Comparison of ENCODE assay signal across 9 cellular contexts in the genomic region with DNA sequence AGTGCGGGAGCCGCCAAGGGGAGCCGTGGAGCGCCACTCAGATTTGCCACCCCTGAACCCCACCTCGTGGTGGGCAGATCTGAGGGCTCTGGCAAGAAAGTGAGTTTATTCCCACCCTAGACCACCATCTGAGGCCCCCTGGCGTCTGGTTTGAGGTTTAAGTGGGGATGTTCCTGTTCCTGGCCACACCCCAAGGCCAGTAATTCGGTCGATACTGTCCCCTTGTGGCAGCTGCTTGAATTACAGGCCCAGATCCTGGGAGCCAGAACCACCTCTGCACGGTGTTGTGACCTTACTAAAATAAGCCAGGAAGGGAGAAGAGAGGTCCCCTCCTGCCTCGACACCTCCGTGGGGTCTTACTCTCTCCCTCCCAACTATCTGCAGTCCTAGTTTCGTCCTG. TPM values are rescaled to one million over a fixed set of nuclear protein-coding genes. Genes with fewer than 3 reads are reported as not detected.
A peak's percentile ranks its signal among the peaks of the same experiment; 100 is the strongest.
DNase-seq lines count a peak whose midpoint lies in the region; ATAC-seq and TF ChIP-seq lines count a peak whose summit lies in the region.
"Had no signal": no experiment of that assay in that cellular context is flagged by ENCODE, and none has a peak within 500 bp of the region (broad histone marks: within the 10 kb centered on the region; RNA-seq: fewer than 3 reads in every experiment).

No MANE protein-coding gene starts in this region.

- H3K4me3 ChIP-seq in Caco-2 (ENCODE audit: low read depth, low read length) (no peak overlapping the region), Karpas-422 (ENCODE audit: low read length) (no peak overlapping the region)
- H3K4me3 ChIP-seq: HAP-1 had no signal

- peaks cover 17% of the 10 kb centered on the region for H3K36me3 Mint-ChIP-seq in Caco-2 (ENCODE audit: insufficient read depth, unreplicated experiment)
- H3K36me3 Mint-ChIP-seq in nephron progenitor cell (ENCODE audit: low read depth) = peaks cover 32% of the 10 kb centered on the region

- peaks cover 1% of the 10 kb centered on the region for H3K36me3 ChIP-seq in Caco-2 (ENCODE audit: control insufficient read depth, insufficient read depth, low read length)
- peaks cover 11% of the 10 kb centered on the region; the same call in 1 of the 2 replicates for H3K36me3 ChIP-seq in Karpas-422 (ENCODE audit: insufficient read depth, low read length)

- CTCF ChIA-PET in Caco-2 (lab: Charles Lee) = interaction anchor here (0.6 kb wide), 1 partner anchor 62 kb away, joined by 3 read pairs; no protein-coding TSS in a partner anchor

- ATAC-seq in GM21528 (IDR thresholded peaks at IDR 0.05; ENCODE audit: low FRiP score, unreplicated experiment) (no peak), HG03025 (IDR thresholded peaks at IDR 0.05; ENCODE audit: low FRiP score, unreplicated experiment) (no peak), GM19324 (IDR thresholded peaks at IDR 0.05; ENCODE audit: low FRiP score, unreplicated experiment) (no peak), GM21529 (IDR thresholded peaks at IDR 0.05; ENCODE audit: unreplicated experiment) (no peak)

- no peak overlapping the region for H3K27ac ChIP-seq in Karpas-422 (ENCODE audit: low read length)

- no peaks in the 10 kb centered on the region for H3K27me3 Mint-ChIP-seq in Caco-2 (ENCODE audit: insufficient read depth, unreplicated experiment)
- no peaks in the 10 kb centered on the region for H3K27me3 Mint-ChIP-seq in nephron progenitor cell (ENCODE audit: low read depth, poor library complexity)

- H3K4me1 Mint-ChIP-seq in Caco-2 (ENCODE audit: low read depth, unreplicated experiment) (peaks cover 7% of the 10 kb centered on the region), nephron progenitor cell (peaks cover under 1% of the 10 kb centered on the region)

- POLR2A ChIA-PET in Caco-2 (lab: Charles Lee) = no interaction called here

- H3K27ac Mint-ChIP-seq in Caco-2 (ENCODE audit: unreplicated experiment) (no peak overlapping the region), nephron progenitor cell (no peak overlapping the region)

- no peaks in the 10 kb centered on the region for H3K9me3 Mint-ChIP-seq in Caco-2 (ENCODE audit: unreplicated experiment)
- H3K9me3 Mint-ChIP-seq in nephron progenitor cell = no peaks in the 10 kb centered on the region

- BruUV-seq in Caco-2 (replicated peaks; lab: Mats Ljungman, UMichigan) = no TSS peak

- H3K9ac ChIP-seq in Karpas-422 (ENCODE audit: low read length) = no peak overlapping the region

- DNase-seq in Caco-2 = peak in 1 of 2 experiments; percentile 31
- peak; percentile 85 for DNase-seq in Karpas-422
- DNase-seq in activated naive CD4-positive, alpha-beta T cell treated with anti-CD3 and anti-CD28 coated beads, Interleukin-2, amount 50 U/mL, for 16 hours = peak; percentile 47
- DNase-seq in nephron progenitor cell = peak; percentile 45

- no peaks in the 10 kb centered on the region for H3K79me2 ChIP-seq in Karpas-422 (ENCODE audit: low read length)

- TF ChIP-seq CTCF in Caco-2 (IDR thresholded peaks at IDR 0.05; ENCODE audit: insufficient read depth in 1 of 2, low read depth in 1 of 2, low read length in 1 of 2, severe bottlenecking in 1 of 2, unreplicated experiment in 1 of 2) (peak; percentile 35 to 66), nephron progenitor cell (IDR thresholded peaks at IDR 0.05) (peak; percentile 63)

- H3K9me2 ChIP-seq in Karpas-422 (replicated peaks; ENCODE audit: insufficient read depth, low read length) = no peaks in the 10 kb centered on the region

- H3K4me1 ChIP-seq in Caco-2 = no peaks in the 10 kb centered on the region
- peaks cover 9% of the 10 kb centered on the region for H3K4me1 ChIP-seq in Karpas-422 (ENCODE audit: low read length)
- H3K4me1 ChIP-seq: HAP-1 had no signal

- intact Hi-C loops in Caco-2 (cut with micrococcal nuclease; ENCODE audit: unreplicated experiment) = no loop called here

- no peaks in the 10 kb centered on the region for H4K20me1 ChIP-seq in Karpas-422 (ENCODE audit: insufficient read depth, low read depth, low read length)

- no peak overlapping the region for H2AFZ ChIP-seq in Karpas-422 (ENCODE audit: low read length)

- H3K27me3 ChIP-seq in Caco-2 (replicated peaks; ENCODE audit: control insufficient read depth, insufficient read depth, low read length) = no peaks in the 10 kb centered on the region
- H3K27me3 ChIP-seq in Karpas-422 (ENCODE audit: low read length) = no peaks in the 10 kb centered on the region

- H3K4me3 Mint-ChIP-seq in Caco-2 (ENCODE audit: unreplicated experiment) (no peak overlapping the region), nephron progenitor cell (no peak overlapping the region)

- H3K4me2 ChIP-seq in Karpas-422 (ENCODE audit: low read depth, low read length, poor library complexity, severe bottlenecking) = no peak overlapping the region

- no peaks in the 10 kb centered on the region for H3K9me3 ChIP-seq in Caco-2
- peaks cover 5% of the 10 kb centered on the region for H3K9me3 ChIP-seq in Karpas-422 (ENCODE audit: low read length)
- H3K9me3 ChIP-seq: HAP-1 had no signal

RNA-seq across cellular contexts. Expression of a gene that starts 3.3 kb away (rescaled TPM):
- total RNA-seq in Caco-2 (2022) = 1.7 and 3.2 TPM in 2 replicates
- 8.6 and 27.3 TPM in 2 replicates for total RNA-seq in Karpas-422 (2014; rRNA removed; shearing (Covaris generic); ENCODE audit: low replicate concordance)

RNA-seq across cellular contexts. Expression of a gene that starts 6.9 kb away (rescaled TPM):
- 55.3 and 61.3 TPM in 2 replicates for total RNA-seq in Caco-2 (2022)
- 9.7 and 19.2 TPM in 2 replicates for total RNA-seq in Karpas-422 (2014; rRNA removed; shearing (Covaris generic); ENCODE audit: low replicate concordance)

RNA-seq across cellular contexts. Expression of a gene that starts 30.8 kb away (rescaled TPM):
- total RNA-seq in Caco-2 (2022) = 50.6 and 58.2 TPM in 2 replicates
- total RNA-seq in Karpas-422 (2014; rRNA removed; shearing (Covaris generic); ENCODE audit: low replicate concordance) = 58.2 and 64.0 TPM in 2 replicates

RNA-seq across cellular contexts. Expression of a gene that starts 49.7 kb away (rescaled TPM):
- not detected in 2 replicates for total RNA-seq in Caco-2 (2022)
- 194 and 392 TPM in 2 replicates for total RNA-seq in Karpas-422 (2014; rRNA removed; shearing (Covaris generic); ENCODE audit: low replicate concordance)

RNA-seq across cellular contexts. Expression of a gene that starts 56.5 kb away (rescaled TPM):
- total RNA-seq in Caco-2 (2022) = 22.9 and 24.2 TPM in 2 replicates
- 15.9 and 52.4 TPM in 2 replicates for total RNA-seq in Karpas-422 (2014; rRNA removed; shearing (Covaris generic); ENCODE audit: low replicate concordance)
